Comparison of ENCODE assay signal across 8 cellular contexts in the genomic region with DNA sequence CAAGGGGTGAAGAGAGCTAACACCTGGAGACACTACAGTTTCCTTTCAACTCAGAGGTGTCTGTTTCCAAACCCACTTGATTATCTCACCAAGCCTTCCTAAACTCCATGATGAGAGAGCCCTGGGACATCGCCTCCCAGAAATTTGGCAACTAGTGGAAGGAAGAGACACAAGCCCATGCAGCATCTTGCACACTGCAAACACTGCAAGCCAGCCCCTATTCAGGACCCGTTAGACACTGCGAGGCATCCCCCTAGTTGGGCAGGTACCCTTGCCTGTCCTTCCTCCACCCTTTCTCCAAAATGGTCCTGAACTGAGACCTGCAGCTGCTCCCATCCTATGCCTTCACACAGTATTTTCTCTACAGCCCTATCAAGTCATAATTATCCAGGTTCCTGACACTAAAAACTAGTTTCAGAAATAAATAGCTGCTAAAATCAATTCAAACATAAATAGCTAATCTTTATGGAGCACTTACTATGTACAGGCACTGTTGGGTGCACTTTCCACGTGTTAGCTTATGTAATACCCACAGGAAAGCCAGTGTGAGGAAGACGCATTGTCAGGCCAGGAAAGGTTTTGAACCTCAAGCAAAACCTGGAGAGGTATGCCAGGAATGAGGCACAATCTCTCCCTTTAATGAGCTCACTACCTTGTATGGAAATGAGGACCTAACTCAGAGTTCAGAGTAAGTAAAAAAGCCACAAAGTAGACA. TPM values are rescaled to one million over a fixed set of nuclear protein-coding genes. Genes with fewer than 3 reads are reported as not detected.
DNase-seq lines count a peak whose midpoint lies in the region; ATAC-seq and TF ChIP-seq lines count a peak whose summit lies in the region.

No MANE protein-coding gene starts in this region.

- no TSS peak for BruUV-seq in Caco-2 (replicated peaks; lab: Mats Ljungman, UMichigan)

- TF ChIP-seq CTCF in Caco-2 (IDR thresholded peaks at IDR 0.05; ENCODE audit: insufficient read depth in 1 of 2, low read depth in 1 of 2, low read length in 1 of 2, severe bottlenecking in 1 of 2, unreplicated experiment in 1 of 2) (no peak), RWPE2 (IDR thresholded peaks at IDR 0.05; ENCODE audit: poor library complexity, severe bottlenecking) (no peak), foreskin fibroblast (IDR thresholded peaks at IDR 0.05; ENCODE audit: low read depth, low read length) (no peak)

- peaks cover 13% of the 10 kb centered on the region for H3K4me1 Mint-ChIP-seq in Caco-2 (ENCODE audit: low read depth, unreplicated experiment)

- H3K9me3 Mint-ChIP-seq in Caco-2 (ENCODE audit: unreplicated experiment): no peaks in the 10 kb centered on the region

- H3K27me3 Mint-ChIP-seq in Caco-2 (ENCODE audit: insufficient read depth, unreplicated experiment): no peaks in the 10 kb centered on the region

- DNase-seq in Caco-2 (peak; percentile 49 to 59), RWPE2 (ENCODE audit: low spot score) (no peak), foreskin fibroblast (no peak), pons (ENCODE audit: low spot score) (peak; percentile 20), mucosa of gallbladder (ENCODE audit: low spot score) (no peak), OCI-M1 (lab: John Stamatoyannopoulos, UW) (no peak)
- no peak for DNase-seq in effector memory CD4-positive, alpha-beta T cell

- H3K27ac ChIP-seq in RWPE2 (ENCODE audit: poor library complexity, severe bottlenecking): peak overlapping the region; percentile 68
- H3K27ac ChIP-seq in effector memory CD4-positive, alpha-beta T cell (ENCODE audit: insufficient read depth, low read length, poor library complexity, severe bottlenecking): no peak overlapping the region

- no peaks in the 10 kb centered on the region for H3K9me3 ChIP-seq in Caco-2
- H3K9me3 ChIP-seq in RWPE2 (ENCODE audit: severe bottlenecking): no peaks in the 10 kb centered on the region
- no peaks in the 10 kb centered on the region for H3K9me3 ChIP-seq in effector memory CD4-positive, alpha-beta T cell (ENCODE audit: control insufficient read depth, low read length)

- peak overlapping the region; percentile 94 for H3K27ac Mint-ChIP-seq in Caco-2 (ENCODE audit: unreplicated experiment)

- H3K4me3 Mint-ChIP-seq in Caco-2 (ENCODE audit: unreplicated experiment): peak overlapping the region; percentile 95

- peaks cover 37% of the 10 kb centered on the region for H3K36me3 Mint-ChIP-seq in Caco-2 (ENCODE audit: insufficient read depth, unreplicated experiment)

- no peaks in the 10 kb centered on the region for H3K27me3 ChIP-seq in Caco-2 (replicated peaks; ENCODE audit: control insufficient read depth, insufficient read depth, low read length)
- H3K27me3 ChIP-seq in RWPE2 (ENCODE audit: insufficient read depth, poor library complexity, severe bottlenecking): no peaks in the 10 kb centered on the region
- H3K27me3 ChIP-seq in effector memory CD4-positive, alpha-beta T cell (replicated peaks; ENCODE audit: control insufficient read depth, insufficient read depth, low read length, poor library complexity, severe bottlenecking): peaks cover 24% of the 10 kb centered on the region

- H3K4me3 ChIP-seq in Caco-2 (ENCODE audit: low read depth, low read length) (peak overlapping the region; percentile 70), RWPE2 (ENCODE audit: severe bottlenecking) (no peak overlapping the region), foreskin fibroblast (ENCODE audit: low read depth in 1 of 2, low read length in 2 of 2) (peak overlapping the region; percentile 94 to 95)
- H3K4me3 ChIP-seq in effector memory CD4-positive, alpha-beta T cell (ENCODE audit: insufficient read depth, low read depth, low read length, poor library complexity, severe bottlenecking): no peak overlapping the region

- intact Hi-C loops in Caco-2 (cut with micrococcal nuclease; ENCODE audit: unreplicated experiment): loop anchor here (5.0 to 10.0 kb wide), 3 partner anchors 81 to 251 kb away; no protein-coding TSS in a partner anchor

- CTCF ChIA-PET in Caco-2 (lab: Charles Lee): interaction anchor here (1.1 to 1.2 kb wide), 2 partner anchors 74 to 83 kb away, joined by 3 to 6 read pairs; no protein-coding TSS in a partner anchor

- H3K4me1 ChIP-seq in Caco-2: peaks cover 4% of the 10 kb centered on the region; the same call in 1 of the 2 replicates
- peaks cover 14% of the 10 kb centered on the region for H3K4me1 ChIP-seq in RWPE2 (ENCODE audit: insufficient read depth, poor library complexity, severe bottlenecking)
- no peaks in the 10 kb centered on the region for H3K4me1 ChIP-seq in effector memory CD4-positive, alpha-beta T cell (ENCODE audit: control insufficient read depth, insufficient read depth, low read length, poor library complexity, severe bottlenecking)

- POLR2A ChIA-PET in Caco-2 (lab: Charles Lee): interaction anchor here (0.8 to 1.5 kb wide), 2 partner anchors 74 to 83 kb away, joined by 3 to 14 read pairs; no protein-coding TSS in a partner anchor

- ATAC-seq in RWPE2 (ENCODE audit: low read depth) (no peak), HG03135 (IDR thresholded peaks at IDR 0.05; ENCODE audit: unreplicated experiment) (no peak)

- H3K36me3 ChIP-seq in Caco-2 (ENCODE audit: control insufficient read depth, insufficient read depth, low read length) (no peaks in the 10 kb centered on the region), RWPE2 (ENCODE audit: low read depth) (no peaks in the 10 kb centered on the region)
- no peaks in the 10 kb centered on the region for H3K36me3 ChIP-seq in effector memory CD4-positive, alpha-beta T cell (ENCODE audit: control insufficient read depth, insufficient read depth, low read length)

RNA-seq across cellular contexts. Expression of a gene that starts 2.8 kb away (rescaled TPM):
- total RNA-seq in Caco-2 (2022) (63.6 and 64.9 TPM in 2 replicates), mucosa of gallbladder (87.4 TPM)

Comparison
In these comparisons a context has a peak if more than half of its experiments do, and no peak if none do; other contexts are left out.
1. DNase-seq: peak in Caco-2 (2 of 2) and pons (single experiment); none in RWPE2 (single experiment), foreskin fibroblast (0 of 2), effector memory CD4-positive, alpha-beta T cell (0 of 3), mucosa of gallbladder (single experiment) and OCI-M1 (single experiment).
2. H3K4me3 ChIP-seq: peak in Caco-2 (single experiment) and foreskin fibroblast (2 of 2); none in RWPE2 (single experiment) and effector memory CD4-positive, alpha-beta T cell (single experiment).